In genomic region chr5:128199611-128200010, GRCh38 we compare ENCODE assay signal across 10 cellular contexts.
"Had no signal": no experiment of that assay in that cellular context is flagged by ENCODE, and none has a peak within 500 bp of the region (broad histone marks: within the 10 kb centered on the region; RNA-seq: fewer than 3 reads in every experiment).

No MANE protein-coding gene starts in this region.

- ATAC-seq: stimulated activated effector memory CD8-positive, alpha-beta T cell treated with anti-CD3 and anti-CD28 coated beads, Interleukin-12 subunit alpha, Interleukin-12 subunit beta, amount 100 ng/mL, for 72 hours had no signal

- H3K4me3 ChIP-seq: coronary artery, heart left ventricle, lower lobe of right lung, thyroid gland had no signal

- H3K9me3 ChIP-seq: heart left ventricle, lower lobe of right lung, thyroid gland had no signal

- H3K27me3 ChIP-seq: heart left ventricle, thyroid gland had no signal

- H3K36me3 ChIP-seq: heart left ventricle, lower lobe of right lung, thyroid gland had no signal

- H3K27ac ChIP-seq: coronary artery, heart left ventricle, lower lobe of right lung, thyroid gland had no signal

- DNase-seq: activated CD4-positive, alpha-beta T cell treated with anti-CD3 and anti-CD28 coated beads for 1 hour; activated CD4-positive, alpha-beta T cell treated with anti-CD3 and anti-CD28 coated beads, Interleukin-2, amount 50 U/mL, for 4 hours; activated naive CD4-positive, alpha-beta T cell treated with anti-CD3 and anti-CD28 coated beads, Interleukin-2, amount 10 ng/mL, durations not matched to agents 7 days and 5 days; central memory CD4-positive, alpha-beta T cell; heart left ventricle; left colon; lower lobe of right lung; thyroid gland had no signal
